14 cellular contexts compared by ENCODE assay signal in the genomic region with DNA sequence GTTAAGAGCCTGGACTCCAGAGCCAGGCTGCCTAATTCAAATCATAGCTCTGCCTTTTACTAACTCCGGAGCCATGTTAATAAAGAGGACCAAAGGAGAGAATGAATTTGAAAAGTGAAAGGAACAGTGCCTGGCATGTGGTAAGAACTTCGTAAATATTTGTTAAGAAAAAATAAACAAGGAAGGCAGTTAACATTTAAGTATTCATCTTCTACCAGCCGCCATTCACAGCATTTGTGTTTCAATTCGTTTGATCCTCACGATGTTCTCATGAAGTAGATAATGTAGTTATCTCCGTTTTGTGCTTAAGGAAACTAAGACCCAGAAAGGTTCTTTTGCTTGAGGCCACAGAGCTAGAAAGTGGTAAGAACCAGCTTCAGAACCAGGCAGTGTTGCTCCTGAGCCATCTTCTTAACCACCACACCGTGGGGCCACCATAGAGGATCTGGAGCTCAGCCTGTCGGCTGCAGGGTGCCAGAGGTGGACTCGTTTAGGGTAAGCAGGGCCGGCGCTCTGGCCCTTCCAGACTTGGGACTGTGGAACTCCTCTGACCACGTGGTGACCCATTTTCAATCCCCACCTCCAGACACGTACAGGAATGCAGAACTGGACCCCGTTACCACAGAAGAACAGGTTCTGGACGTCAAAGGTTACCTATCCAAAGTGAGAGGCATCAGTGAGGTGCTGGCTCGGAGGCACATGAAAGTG.
"Had no signal": no experiment of that assay in that cellular context is flagged by ENCODE, and none has a peak within 500 bp of the region (broad histone marks: within the 10 kb centered on the region; RNA-seq: fewer than 3 reads in every experiment).

No MANE protein-coding gene starts in this region.

- H3K4me3 ChIP-seq: ascending aorta, neural progenitor cell had no signal

- H3K27me3 ChIP-seq: ascending aorta, neural progenitor cell had no signal

- DNase-seq: activated CD8-positive, alpha-beta memory T cell treated with anti-CD3 and anti-CD28 coated beads for 24 hours; activated effector memory CD4-positive, alpha-beta T cell treated with anti-CD3 and anti-CD28 coated beads, Interleukin-2, amount 50 U/mL, for 16 hours; activated naive CD4-positive, alpha-beta T cell treated with anti-CD3 and anti-CD28 coated beads, Interleukin-2, amount 50 U/mL, for 16 hours; activated T-cell treated with anti-CD3 and anti-CD28 coated beads, Interleukin-2, amount 50 U/mL, for 72 hours; cerebellar nuclear complex; cortex of kidney; effector CD4-positive, alpha-beta T cell; hippocampal formation; islet precursor cell; stimulated activated naive B cell treated with anti-CD40 and anti-IgM and Interleukin-4, amounts not matched to agents 10 μg/mL and 1 μg/mL and 100 μg/mL, for 72 hours; T1000; trophoblast cell had no signal

- H3K9me3 ChIP-seq: ascending aorta had no signal

- H2AFZ ChIP-seq: neural progenitor cell had no signal

- ATAC-seq: activated T-cell treated with anti-CD3 and anti-CD28 coated beads, Interleukin-2, amount 50 U/mL, for 72 hours; stimulated activated naive B cell treated with anti-CD40 and anti-IgM and Interleukin-4, amounts not matched to agents 10 μg/mL and 1 μg/mL and 100 μg/mL, for 72 hours had no signal

- H3K4me1 ChIP-seq: ascending aorta, neural progenitor cell had no signal

- H3K4me2 ChIP-seq: neural progenitor cell had no signal

- H3K9ac ChIP-seq: neural progenitor cell had no signal

- H3K27ac ChIP-seq: ascending aorta, neural progenitor cell had no signal
